Comparison of ENCODE assay signal across 18 cellular contexts in genomic region chr11:130639369-130639768, GRCh38.
A peak's percentile ranks its signal among the peaks of the same experiment; 100 is the strongest.
DNase-seq lines count a peak whose midpoint lies in the region; ATAC-seq, FAIRE-seq and TF ChIP-seq lines count a peak whose summit lies in the region.
"Had no signal": no experiment of that assay in that cellular context is flagged by ENCODE, and none has a peak within 500 bp of the region (broad histone marks: within the 10 kb centered on the region; RNA-seq: fewer than 3 reads in every experiment).

No MANE protein-coding gene starts in this region.

- H3K9me3 ChIP-seq in right atrium auricular region: no peaks in the 10 kb centered on the region
- no peaks in the 10 kb centered on the region for H3K9me3 ChIP-seq in A549
- H3K9me3 ChIP-seq in Panc1 (ENCODE audit: control insufficient read depth, insufficient read depth, low read depth, low read length): no peaks in the 10 kb centered on the region

- TF ChIP-seq POLR2A in A549 (IDR thresholded peaks at IDR 0.05; ENCODE audit: low read length): no peak

- DNase-seq in Right ventricle myocardium superior: no peak
- no peak for DNase-seq in right atrium auricular region (ENCODE audit: low spot score)
- no peak for DNase-seq in A549 (ENCODE audit: low read depth in 1 of 2, low spot score in 1 of 2)
- no peak for DNase-seq in Panc1 (ENCODE audit: low read depth, low spot score)
- peak; percentile 19 for DNase-seq in ecto neural progenitor cell (ENCODE audit: low spot score)
- DNase-seq in middle frontal gyrus (ENCODE audit: extremely low spot score, low spot score): no peak
- DNase-seq in AG08395 (ENCODE audit: low spot score): no peak
- DNase-seq: 8988T; AML-193; CD4-positive, alpha-beta memory T cell; DMS153; DMS79; GDM1; GOT3; HFFc6 had no signal

- 100% methylated on average over 2 of the region's 2 CpGs for WGBS in A549 (ENCODE audit: missing lambda C conversion rate)

- H3K4me3 ChIP-seq in right atrium auricular region (no peak overlapping the region), A549 (no peak overlapping the region), Panc1 (ENCODE audit: low read depth in 2 of 2, low read length in 2 of 2) (no peak overlapping the region)

- no peak for TF ChIP-seq EP300 in A549 (IDR thresholded peaks at IDR 0.05)

- ATAC-seq in Right ventricle myocardium superior (ENCODE audit: poor library complexity) (peak; percentile 64), A549 (no peak), Panc1 (no peak), HG02840 (IDR thresholded peaks at IDR 0.05; ENCODE audit: low FRiP score, unreplicated experiment) (no peak)
- ATAC-seq: HCT116, HepG2 had no signal

- no peak overlapping the region for H3K27ac ChIP-seq in right atrium auricular region
- peak overlapping the region; percentile 96 to 97; a peak in 5 of 6 replicates for H3K27ac ChIP-seq in A549
- peak overlapping the region; percentile 99 for H3K27ac ChIP-seq in Panc1 (ENCODE audit: low read length)

- FAIRE-seq in A549 (lab: Jason Lieb, UNC): no peak
- FAIRE-seq: HepG2 had no signal

- TF ChIP-seq RAD21 in A549 (conservative IDR thresholded peaks at IDR 0.05 in 1 of 2, IDR thresholded peaks at IDR 0.05 in 1 of 2): no peak

- CTCF ChIA-PET in A549 (lab: Yijun Ruan, JAX): no interaction called here
- CTCF ChIA-PET in Panc1 (lab: Charles Lee): no interaction called here

- peaks cover 0 to 15% of the 10 kb centered on the region in 2 donors for H3K4me1 ChIP-seq in right atrium auricular region
- peaks cover 43% of the 10 kb centered on the region for H3K4me1 ChIP-seq in A549
- H3K4me1 ChIP-seq in Panc1 (ENCODE audit: control insufficient read depth, insufficient read depth, low read length): peaks cover 58% of the 10 kb centered on the region

- in situ Hi-C loops in Panc1 (cut with HindIII; ENCODE audit: low pct_unique_long_range_greater_than_20kb, low sequenced_read_pairs): no loop called here

- POLR2A ChIA-PET in A549 (lab: Yijun Ruan, JAX) (no interaction called here), Panc1 (lab: Charles Lee) (interaction anchor here (0.6 kb wide), 1 partner anchor 207 kb away, joined by 3 read pairs; no protein-coding TSS in a partner anchor)

- H3K27me3 ChIP-seq in right atrium auricular region: no peaks in the 10 kb centered on the region
- no peaks in the 10 kb centered on the region for H3K27me3 ChIP-seq in Panc1 (ENCODE audit: control insufficient read depth, insufficient read depth, low read length)

- H3K4me2 ChIP-seq in A549: peak overlapping the region; percentile 85; the same call in 2 of the 3 replicates

- BruUV-seq in Panc1 (replicated peaks; lab: Mats Ljungman, UMichigan): no TSS peak

- intact Hi-C loops in Right ventricle myocardium superior (cut with DNase I): no loop called here
- intact Hi-C loops in Panc1 (cut with micrococcal nuclease; ENCODE audit: unreplicated experiment): loop anchor here (5.0 kb wide), 2 partner anchors 188 to 192 kb away; partner anchors contain the start of gene ADAMTS15

- TF ChIP-seq CTCF in right atrium auricular region (IDR thresholded peaks at IDR 0.05): no peak
- TF ChIP-seq CTCF in A549 (IDR thresholded peaks at IDR 0.05): no peak
- no peak for TF ChIP-seq CTCF in Panc1 (IDR thresholded peaks at IDR 0.05)

- no peaks in the 10 kb centered on the region for H3K36me3 ChIP-seq in right atrium auricular region
- no peaks in the 10 kb centered on the region for H3K36me3 ChIP-seq in Panc1 (ENCODE audit: control insufficient read depth, insufficient read depth, low read length)

TF ChIP-seq in A549, 52 proteins besides CTCF, POLR2A, EP300 and RAD21:
- no peak for TF ChIP-seq HDAC2 (IDR thresholded peaks at IDR 0.05)
- no peak for TF ChIP-seq HMGXB4 (CRISPR knock-in tag; IDR thresholded peaks at IDR 0.05; ENCODE audit: borderline replicate concordance)
- TF ChIP-seq PBX3 (IDR thresholded peaks at IDR 0.05): no peak
- no peak for TF ChIP-seq CHD4 (IDR thresholded peaks at IDR 0.05; ENCODE audit: borderline replicate concordance)
- no peak for TF ChIP-seq ATOH8 (CRISPR knock-in tag; IDR thresholded peaks at IDR 0.05; ENCODE audit: low read depth)
- TF ChIP-seq CBX2 (IDR thresholded peaks at IDR 0.05; ENCODE audit: borderline replicate concordance, low read depth): no peak
- TF ChIP-seq RCOR1 (IDR thresholded peaks at IDR 0.05; ENCODE audit: low read depth, low read length): no peak
- TF ChIP-seq TP53 (CRISPR knock-in tag; IDR thresholded peaks at IDR 0.05): no peak
- no peak for TF ChIP-seq SREBF2 (IDR thresholded peaks at IDR 0.05)
- no peak for TF ChIP-seq NR3C1 (IDR thresholded peaks at IDR 0.05)
- no peak for TF ChIP-seq MYC (IDR thresholded peaks at IDR 0.05; ENCODE audit: borderline replicate concordance, low read length)
- TF ChIP-seq BCL3 (IDR thresholded peaks at IDR 0.05): no peak
- TF ChIP-seq RFX5 (IDR thresholded peaks at IDR 0.05): no peak
- TF ChIP-seq CEBPB (IDR thresholded peaks at IDR 0.05): no peak
- TF ChIP-seq MAFK (IDR thresholded peaks at IDR 0.05; ENCODE audit: partially characterized antibody): no peak

Comparison
In these comparisons a context has a peak if more than half of its experiments do, and no peak if none do; other contexts are left out.
1. H3K27ac ChIP-seq: peak in A549 (2 of 2) and Panc1 (single experiment); none in right atrium auricular region (0 of 2).